Comparison of ENCODE assay signal across 20 cellular contexts in the genomic region with DNA sequence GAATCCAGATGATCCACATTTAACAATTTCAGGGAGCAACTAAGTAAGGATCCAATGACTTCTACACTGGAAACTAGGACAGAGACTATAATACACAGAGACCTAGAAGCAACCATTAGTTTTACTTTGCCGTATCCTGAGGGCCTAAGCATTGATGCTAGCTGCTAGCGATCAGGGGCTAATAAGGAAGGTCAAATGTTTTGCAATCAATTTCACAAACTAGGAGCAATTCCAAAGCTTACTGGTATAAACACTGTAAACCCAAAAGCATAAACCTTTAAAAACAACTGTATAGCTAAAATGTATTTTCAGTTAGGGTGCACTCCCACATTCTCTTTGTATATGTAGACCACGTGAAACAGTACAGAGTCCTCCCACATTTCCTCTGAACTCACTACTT.
"Had no signal": no experiment of that assay in that cellular context is flagged by ENCODE, and none has a peak within 500 bp of the region (broad histone marks: within the 10 kb centered on the region; RNA-seq: fewer than 3 reads in every experiment).

No MANE protein-coding gene starts in this region.

- ATAC-seq: heart left ventricle, left colon, left ventricle myocardium superior, mucosa of descending colon, natural killer cell had no signal

- H3K4me1 ChIP-seq: suprapubic skin had no signal

- H3K27me3 ChIP-seq: dorsolateral prefrontal cortex, heart left ventricle, ovary, right atrium auricular region, suprapubic skin, thyroid gland had no signal

- H3K4me3 Mint-ChIP-seq: natural killer cell, neural crest cell, type B pancreatic cell had no signal

- H3K27ac Mint-ChIP-seq: natural killer cell, type B pancreatic cell had no signal

- H3K9me3 ChIP-seq: heart left ventricle, mucosa of descending colon, ovary, right atrium auricular region, suprapubic skin, thyroid gland had no signal

- H3K36me3 Mint-ChIP-seq: natural killer cell had no signal

- H3K4me3 ChIP-seq: dorsolateral prefrontal cortex, heart left ventricle, mucosa of descending colon, ovary, right atrium auricular region, suprapubic skin, thyroid gland had no signal

- H3K27me3 Mint-ChIP-seq: type B pancreatic cell had no signal

- H3K9me3 Mint-ChIP-seq: natural killer cell, neural crest cell, type B pancreatic cell had no signal

- DNase-seq: cortex of kidney; dorsolateral prefrontal cortex; effector CD8-positive, alpha-beta T cell; foreskin melanocyte; heart left ventricle; hippocampal formation; left colon; left ventricle myocardium superior; mammary epithelial cell; mucosa of descending colon; natural killer cell; ovary; small intestine; stimulated activated CD4-positive, alpha-beta T cell treated with anti-CD3 and anti-CD28 coated beads, Interleukin-12 subunit alpha, Interleukin-12 subunit beta, amount 100 ng/mL, for 4 hours; stimulated activated naive CD4-positive, alpha-beta T cell treated with Interleukin-2 at 50 U/mL for 16 hours; thyroid gland had no signal

- H3K36me3 ChIP-seq: ovary, thyroid gland had no signal

- H3K27ac ChIP-seq: dorsolateral prefrontal cortex, heart left ventricle, ovary, right atrium auricular region, suprapubic skin, thyroid gland had no signal

- H3K4me1 Mint-ChIP-seq: natural killer cell, neural crest cell had no signal
